ENCODE assay signal across 8 cellular contexts in the genomic region with DNA sequence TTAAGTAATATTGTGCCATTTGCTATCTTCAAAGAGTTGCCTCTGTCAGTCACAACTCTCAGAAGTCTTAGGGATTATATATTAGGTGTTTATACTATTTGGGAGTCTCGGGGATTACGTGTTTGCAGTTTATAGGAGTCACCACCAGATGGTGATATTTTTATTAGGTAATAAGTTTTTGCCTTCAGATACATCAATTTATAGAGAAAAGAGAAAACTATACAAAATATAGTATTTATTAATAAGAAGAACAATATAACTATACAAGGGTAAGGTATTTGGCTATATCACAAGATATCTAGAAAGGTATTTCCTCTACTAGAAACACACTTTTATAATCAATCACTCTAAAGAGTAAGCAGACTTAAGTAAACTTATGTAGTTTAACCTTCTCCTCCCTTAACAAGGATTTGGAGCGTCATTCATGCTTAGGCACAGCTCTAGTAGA. TPM values are rescaled to one million over a fixed set of nuclear protein-coding genes. Genes with fewer than 3 reads are reported as not detected.
A peak's percentile ranks its signal among the peaks of the same experiment; 100 is the strongest.
DNase-seq lines count a peak whose midpoint lies in the region; ATAC-seq and TF ChIP-seq lines count a peak whose summit lies in the region.

No MANE protein-coding gene starts in this region.

- WGBS in suprapubic skin = 13% methylated on average over 3 of the region's 3 CpGs

- H3K4me1 ChIP-seq in suprapubic skin = no peaks in the 10 kb centered on the region

- DNase-seq in SIG-M5 treated with dmso at 0.1 percent for 504 hours (lab: John Stamatoyannopoulos, UW; ENCODE audit: unreplicated experiment) = peak; percentile 53
- no peak for DNase-seq in SIG-M5 (lab: John Stamatoyannopoulos, UW)
- DNase-seq in Jurkat, Clone E6-1 (ENCODE audit: low read depth, low spot score) = peak; percentile 22
- DNase-seq in SK-MEL-5 (ENCODE audit: low read depth, low spot score) = peak; percentile 70
- DNase-seq in fibroblast of villous mesenchyme (ENCODE audit: low read depth) = peak; percentile 56
- no peak for DNase-seq in suprapubic skin (ENCODE audit: low spot score in 2 of 2)
- no peak for DNase-seq in HK-2 (ENCODE audit: unreplicated experiment)
- no peak for DNase-seq in left cardiac atrium

- no peak for TF ChIP-seq POLR2A in suprapubic skin (IDR thresholded peaks at IDR 0.05)

- H3K4me3 ChIP-seq in Jurkat, Clone E6-1 (ENCODE audit: low read length) = no peak overlapping the region
- H3K4me3 ChIP-seq in fibroblast of villous mesenchyme (ENCODE audit: low read depth, low read length) (no peak overlapping the region), suprapubic skin (no peak overlapping the region)

- no peak for TF ChIP-seq EP300 in suprapubic skin (IDR thresholded peaks at IDR 0.05)

- no peaks in the 10 kb centered on the region for H3K36me3 ChIP-seq in suprapubic skin

- TF ChIP-seq CTCF in fibroblast of villous mesenchyme (IDR thresholded peaks at IDR 0.05; ENCODE audit: insufficient read depth, low read depth, low read length) = peak; percentile 54
- TF ChIP-seq CTCF in suprapubic skin (IDR thresholded peaks at IDR 0.05) = peak; percentile 22 to 50

- intact Hi-C loops in left cardiac atrium (cut with DNase I) = loop anchor here (5.0 to 10.0 kb wide), 3 partner anchors 987 to 1360 kb away; no protein-coding TSS in a partner anchor

- no peak overlapping the region for H3K27ac ChIP-seq in suprapubic skin

- in situ Hi-C loops in SK-MEL-5 (cut with HindIII; ENCODE audit: low pct_unique_long_range_greater_than_20kb, low sequenced_read_pairs) = no loop called here

- ATAC-seq in left cardiac atrium = no peak

- no peaks in the 10 kb centered on the region for H3K27me3 ChIP-seq in suprapubic skin

- no peaks in the 10 kb centered on the region for H3K9me3 ChIP-seq in suprapubic skin

RNA-seq across cellular contexts. Expression of a gene that starts 10.7 kb away (rescaled TPM):
- 58.4 TPM for polyA plus RNA-seq in Jurkat, Clone E6-1 (2012; ENCODE audit: insufficient read depth, insufficient read length)
- 48.6 and 51.6 TPM in 2 replicates for total RNA-seq in SK-MEL-5 (2014; rRNA removed; shearing (Covaris generic))
- polyA plus RNA-seq in SK-MEL-5 (2015; cell fraction: cytosol; rRNA removed) = 44.8 and 48.0 TPM in 2 replicates
- polyA plus RNA-seq in SK-MEL-5 (2015; cell fraction: nucleus; rRNA removed) = 101 and 104 TPM in 2 replicates
- total RNA-seq in fibroblast of villous mesenchyme (34.1 and 57.4 TPM in 2 replicates), suprapubic skin (100 to 1,000 TPM in 1 of 4 donors, 10 to 100 TPM in 3; 33.7 to 115 (median 37.3) TPM), left cardiac atrium (10 to 100 TPM; 31.4 to 54.2 TPM)

Comparison
In these comparisons a context has a peak if more than half of its experiments do, and no peak if none do; other contexts are left out.
1. DNase-seq: peak in SIG-M5 treated with dmso at 0.1 percent for 504 hours (single experiment), Jurkat, Clone E6-1 (single experiment), SK-MEL-5 (single experiment) and fibroblast of villous mesenchyme (single experiment); none in SIG-M5 (single experiment), suprapubic skin (0 of 2), HK-2 (single experiment) and left cardiac atrium (single experiment).